In the genomic region with DNA sequence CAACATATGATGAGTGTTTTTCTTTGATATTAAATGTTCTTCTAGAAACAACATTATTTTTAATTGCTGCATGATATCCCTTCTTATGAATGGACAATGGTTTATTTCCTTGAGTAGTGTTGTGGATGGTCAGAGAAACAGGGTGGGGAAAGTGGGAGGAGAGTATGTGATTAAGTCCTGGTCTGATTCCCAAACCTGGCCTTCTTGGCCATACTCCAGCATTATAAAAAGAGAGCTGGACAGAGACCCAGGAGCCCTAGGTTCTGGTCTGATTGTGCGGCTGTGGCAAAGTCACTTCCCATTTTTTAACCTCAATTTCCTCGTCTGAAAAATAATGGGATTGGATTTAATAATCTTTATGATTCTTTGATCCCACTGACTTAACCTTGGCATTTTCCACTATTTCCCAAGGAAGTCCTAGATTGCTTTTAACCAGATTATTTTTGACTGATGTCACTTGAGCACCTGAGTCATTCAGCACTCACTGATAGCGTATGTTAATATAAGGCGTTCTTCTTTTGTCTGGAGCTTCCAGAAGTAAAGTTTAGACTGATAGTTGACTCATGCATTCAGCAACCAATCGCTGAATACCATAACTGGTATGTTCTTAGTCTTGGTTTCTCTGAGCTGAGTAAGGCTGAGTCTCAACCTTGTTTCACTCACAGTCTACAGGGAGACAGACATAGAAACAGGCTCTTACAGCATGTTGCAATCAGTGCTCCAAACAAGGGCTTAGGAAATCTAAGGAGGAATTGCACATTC, we compare ENCODE assay signal across 1 cellular context.
TF ChIP-seq lines count a peak whose summit lies in the region.

No MANE protein-coding gene starts in this region.

TF ChIP-seq in HepG2, 621 proteins besides CTCF, POLR2A, EP300 and RAD21:
- TF ChIP-seq ZNF3 (CRISPR knock-in tag; IDR thresholded peaks at IDR 0.05) (0 out of 2 replicates have a peak, but pooled peaks have one; percentile 23), FOSL2 (CRISPR knock-in tag; IDR thresholded peaks at IDR 0.05) (0 out of 2 replicates have a peak, but pooled peaks have one; percentile 7), CEBPG (CRISPR knock-in tag; IDR thresholded peaks at IDR 0.05) (0 out of 2 replicates have a peak, but pooled peaks have one; percentile 9), GMEB1 (CRISPR knock-in tag; IDR thresholded peaks at IDR 0.05; ENCODE audit: borderline replicate concordance) (no peak), SMAD1 (CRISPR knock-in tag; IDR thresholded peaks at IDR 0.05; ENCODE audit: borderline replicate concordance, low read depth) (no peak)
